In the genomic region with DNA sequence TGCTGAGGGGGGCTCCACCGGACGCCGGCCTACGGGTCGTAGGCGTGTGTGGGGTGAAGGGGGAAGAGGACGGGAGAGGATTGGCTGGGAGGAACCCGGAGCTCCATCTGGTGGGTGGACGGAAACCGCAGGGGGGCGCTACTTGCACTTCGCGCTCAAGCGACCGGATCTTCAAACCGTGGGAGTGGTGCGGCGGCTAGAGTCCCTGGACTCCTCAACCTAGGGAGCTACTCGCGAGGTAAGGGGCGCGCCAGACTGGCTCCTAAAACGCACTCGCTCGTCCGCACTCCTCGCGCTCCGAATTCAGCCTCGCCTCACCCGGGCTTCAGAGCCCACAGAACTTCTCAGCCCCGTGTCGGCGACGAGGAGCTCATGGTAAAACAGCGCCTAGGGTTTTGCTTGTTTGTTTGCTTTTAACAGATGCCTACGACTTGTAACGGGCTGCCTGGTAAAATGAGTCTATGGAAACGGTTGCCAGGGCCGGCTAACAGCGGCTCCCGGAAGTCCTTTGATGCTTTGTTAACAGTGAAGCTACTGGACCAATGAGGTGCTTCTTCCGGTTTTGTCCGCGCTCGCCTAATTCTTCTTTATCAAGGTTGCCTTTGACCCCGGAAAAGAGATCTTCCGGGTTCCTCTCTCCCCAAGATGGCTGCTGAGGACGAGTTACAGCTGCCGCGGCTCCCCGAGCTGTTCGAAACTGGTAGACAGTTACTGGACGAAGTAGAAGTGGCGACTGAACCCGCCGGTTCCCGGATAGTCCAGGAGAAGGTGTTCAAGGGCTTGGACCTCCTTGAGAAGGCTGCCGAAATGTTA, we compare ENCODE assay signal across 8 cellular contexts. TPM values are rescaled to one million over a fixed set of nuclear protein-coding genes. Genes with fewer than 3 reads are reported as not detected.
DNase-seq lines count a peak whose midpoint lies in the region; ATAC-seq and FAIRE-seq lines count a peak whose summit lies in the region.

Gene IGBP1, plus strand, starts transcription at position 145 of the 813 bp plus-strand sequence. Its CDS starts 501 bp downstream, at position 646.

- H3K36me3 ChIP-seq in NT2/D1 (ENCODE audit: insufficient read depth, insufficient read length, low read length) (peaks cover 33% of the 10 kb centered on the region), mesodermal cell (ENCODE audit: control insufficient read depth, insufficient read depth, low read length) (peaks cover 26% of the 10 kb centered on the region)

- peak within 1 kb of the TSS; percentile 95 for H3K4me3 Mint-ChIP-seq in activated CD8-positive, alpha-beta memory T cell treated with anti-CD3 and anti-CD28 coated beads, Interleukin-2, amount 10 ng/mL, durations not matched to agents 7 days and 5 days

- H3K36me3 Mint-ChIP-seq in activated CD8-positive, alpha-beta memory T cell treated with anti-CD3 and anti-CD28 coated beads, Interleukin-2, amount 10 ng/mL, durations not matched to agents 7 days and 5 days = peaks cover 15% of the 10 kb centered on the region

- peaks cover 36% of the 10 kb centered on the region for H3K4me1 Mint-ChIP-seq in activated CD8-positive, alpha-beta memory T cell treated with anti-CD3 and anti-CD28 coated beads, Interleukin-2, amount 10 ng/mL, durations not matched to agents 7 days and 5 days

- WGBS in mesodermal cell (ENCODE audit: insufficient coverage in 2 of 2), 2 experiments = 0 to 1% methylated on average over 18 to 24 of the region's 59 CpGs

- ATAC-seq in GM21367 (IDR thresholded peaks at IDR 0.05; ENCODE audit: unreplicated experiment) = peak; percentile 87
- peak; percentile 88 for ATAC-seq in activated CD8-positive, alpha-beta memory T cell treated with anti-CD3 and anti-CD28 coated beads, Interleukin-2, amount 10 ng/mL, durations not matched to agents 7 days and 5 days

- H3K9me3 Mint-ChIP-seq in activated CD8-positive, alpha-beta memory T cell treated with anti-CD3 and anti-CD28 coated beads, Interleukin-2, amount 10 ng/mL, durations not matched to agents 7 days and 5 days (ENCODE audit: low read depth) = no peaks in the 10 kb centered on the region

- DNase-seq in Caki2 (ENCODE audit: low read depth) (peak; percentile 86), HTR-8/SVneo (ENCODE audit: insufficient read length, low spot score) (peak; percentile 96), NT2/D1 (ENCODE audit: low read depth, low spot score) (peak; percentile 89)
- DNase-seq in activated CD8-positive, alpha-beta memory T cell treated with anti-CD3 and anti-CD28 coated beads, Interleukin-2, amount 10 ng/mL, durations not matched to agents 7 days and 5 days = peak; percentile 89
- peak; percentile 37 to 63 for DNase-seq in stimulated activated CD8-positive, alpha-beta memory T cell treated with anti-CD3 and anti-CD28 coated beads, Interleukin-15, amount 100 ng/mL, for 4 hours (ENCODE audit: low read depth in 2 of 2)

- peak within 1 kb of the TSS; percentile 99 for H3K27ac ChIP-seq in mesodermal cell (ENCODE audit: low read depth, low read length, severe bottlenecking)

- H3K27me3 ChIP-seq in NT2/D1 (ENCODE audit: insufficient read depth, insufficient read length) = no peaks in the 10 kb centered on the region

- H3K9me3 ChIP-seq in NT2/D1 (ENCODE audit: insufficient read depth, low read length) = no peaks in the 10 kb centered on the region
- H3K9me3 ChIP-seq in mesodermal cell (ENCODE audit: control insufficient read depth, low read length) = no peaks in the 10 kb centered on the region

- peaks cover 5% of the 10 kb centered on the region for H3K4me1 ChIP-seq in NT2/D1 (ENCODE audit: insufficient read depth, insufficient read length)
- H3K4me1 ChIP-seq in mesodermal cell (ENCODE audit: control insufficient read depth, insufficient read depth, low read length, poor library complexity, severe bottlenecking) = peaks cover 16% of the 10 kb centered on the region

- no peaks in the 10 kb centered on the region for H3K27me3 Mint-ChIP-seq in activated CD8-positive, alpha-beta memory T cell treated with anti-CD3 and anti-CD28 coated beads, Interleukin-2, amount 10 ng/mL, durations not matched to agents 7 days and 5 days

- H3K4me3 ChIP-seq in NT2/D1 (ENCODE audit: insufficient read length, low read depth) (peak within 1 kb of the TSS; percentile 74), mesodermal cell (ENCODE audit: extremely low read depth, insufficient read depth, low read length, poor library complexity, severe bottlenecking) (peak within 1 kb of the TSS; percentile 57)

- FAIRE-seq in HTR-8/SVneo (lab: Jason Lieb, UNC) = peak; percentile 69

- peak within 1 kb of the TSS; percentile 96 for H3K27ac Mint-ChIP-seq in activated CD8-positive, alpha-beta memory T cell treated with anti-CD3 and anti-CD28 coated beads, Interleukin-2, amount 10 ng/mL, durations not matched to agents 7 days and 5 days

- H3K9ac ChIP-seq in NT2/D1 (ENCODE audit: insufficient read length, low read depth) = peak within 1 kb of the TSS; percentile 94

- CTCF ChIA-PET in activated CD8-positive, alpha-beta memory T cell treated with anti-CD3 and anti-CD28 coated beads, Interleukin-2, amount 10 ng/mL, durations not matched to agents 7 days and 5 days (lab: Charles Lee) = interaction anchor here (0.6 to 2.0 kb wide), 12 partner anchors 34 to 1184 kb away, joined by 3 to 8 read pairs (median 4); no protein-coding TSS in a partner anchor

- in situ Hi-C loops in Caki2 (cut with HindIII; ENCODE audit: low pct_unique_long_range_greater_than_20kb, low sequenced_read_pairs) (no loop called here), endometrial microvascular endothelial cells (cut with HindIII; ENCODE audit: inconsistent ontology term, low pct_unique_long_range_greater_than_20kb, low sequenced_read_pairs) (no loop called here)

RNA-seq across cellular contexts. Expression of gene IGBP1, which starts in this region (rescaled TPM):
- total RNA-seq in Caki2 (2014; rRNA removed; shearing (Covaris generic); ENCODE audit: low replicate concordance) = 64.9 and 95.2 TPM in 2 replicates
- 10 to 100 TPM; 43.1 to 46.2 TPM for total RNA-seq in activated CD8-positive, alpha-beta memory T cell treated with anti-CD3 and anti-CD28 coated beads, Interleukin-2, amount 10 ng/mL, durations not matched to agents 7 days and 5 days
- total RNA-seq in endometrial microvascular endothelial cells (ENCODE audit: inconsistent ontology term) = 50.3 TPM
- polyA plus RNA-seq in mesodermal cell (2013, experiment 1 of 2) = 57.4 TPM
- polyA plus RNA-seq in mesodermal cell (2013, experiment 2 of 2) = 59.8 TPM

Comparison
In these comparisons a context has a peak if more than half of its experiments do, and no peak if none do; other contexts are left out.
1. Peak in every context shown above with its lines: DNase-seq, ATAC-seq, H3K4me3 ChIP-seq and H3K27ac ChIP-seq.